ENCODE assay signal across 7 cellular contexts in the genomic region with DNA sequence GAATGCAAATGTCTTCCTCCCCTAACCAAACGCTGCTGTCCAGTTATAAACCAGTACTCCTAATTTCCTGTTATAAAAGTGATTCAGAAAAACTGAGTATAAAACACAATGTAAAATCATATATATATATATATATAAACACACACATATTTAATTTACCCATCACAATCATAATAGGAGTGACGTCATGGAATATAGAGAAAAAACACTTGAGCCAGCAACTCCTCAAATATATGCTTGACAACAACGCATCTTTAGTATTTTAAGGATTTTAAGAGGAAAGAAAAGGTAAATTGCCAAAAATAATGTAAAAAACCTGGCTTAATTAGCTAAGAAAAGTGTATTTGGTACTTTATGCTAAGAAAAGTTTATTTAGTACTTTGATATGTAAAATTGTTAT.
"Had no signal": no experiment of that assay in that cellular context is flagged by ENCODE, and none has a peak within 500 bp of the region (broad histone marks: within the 10 kb centered on the region; RNA-seq: fewer than 3 reads in every experiment).

No MANE protein-coding gene starts in this region.

- H3K4me2 ChIP-seq: KMS-11 had no signal

- DNase-seq: IMR-90, Karpas-422, KBM-7, KG1 had no signal

- H3K9ac ChIP-seq: KMS-11 had no signal

- H3K27ac ChIP-seq: HL-60, KMS-11 had no signal

- FAIRE-seq: HTR-8/SVneo had no signal
